1 cellular context compared by ENCODE assay signal in the genomic region with DNA sequence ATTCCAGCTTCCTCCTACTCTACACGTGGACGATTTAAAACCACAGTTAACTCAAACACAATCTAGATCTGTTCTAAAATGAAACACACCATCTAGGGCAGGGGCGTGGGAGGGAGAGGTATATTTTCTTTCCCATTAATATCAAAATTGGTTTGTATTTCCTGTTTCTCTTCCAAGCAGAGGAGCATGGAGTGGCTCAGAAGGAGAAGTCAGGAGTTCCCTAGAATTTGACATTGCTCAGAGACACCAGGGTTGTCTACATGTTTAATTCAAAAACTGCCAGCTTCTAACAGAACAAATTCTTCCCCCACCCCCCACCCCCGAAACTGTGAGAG.
TF ChIP-seq lines count a peak whose summit lies in the region.

No MANE protein-coding gene starts in this region.

TF ChIP-seq in GM23338, 12 proteins besides CTCF, POLR2A, EP300 and RAD21 (continued from another document):
- TF ChIP-seq REST (IDR thresholded peaks at IDR 0.05; ENCODE audit: unreplicated experiment) (no peak), POLR2AphosphoS5 (IDR thresholded peaks at IDR 0.05; ENCODE audit: low read depth) (no peak), NANOG (IDR thresholded peaks at IDR 0.05; ENCODE audit: borderline replicate concordance) (no peak), EZH2 (IDR thresholded peaks at IDR 0.05; ENCODE audit: low read depth, unreplicated experiment) (no peak), JUNB (IDR thresholded peaks at IDR 0.05; ENCODE audit: unreplicated experiment) (no peak), ZNF331 (CRISPR knock-in tag; IDR thresholded peaks at IDR 0.05; ENCODE audit: low read depth) (no peak), CREB1 (CRISPR knock-in tag; IDR thresholded peaks at IDR 0.05; ENCODE audit: low read depth) (no peak), ZNF114 (CRISPR knock-in tag; IDR thresholded peaks at IDR 0.05) (no peak), STAT1 (IDR thresholded peaks at IDR 0.05; ENCODE audit: unreplicated experiment) (no peak), EZH2phosphoT487 (IDR thresholded peaks at IDR 0.05; ENCODE audit: unreplicated experiment) (no peak)
- TF ChIP-seq, protein P1, sequence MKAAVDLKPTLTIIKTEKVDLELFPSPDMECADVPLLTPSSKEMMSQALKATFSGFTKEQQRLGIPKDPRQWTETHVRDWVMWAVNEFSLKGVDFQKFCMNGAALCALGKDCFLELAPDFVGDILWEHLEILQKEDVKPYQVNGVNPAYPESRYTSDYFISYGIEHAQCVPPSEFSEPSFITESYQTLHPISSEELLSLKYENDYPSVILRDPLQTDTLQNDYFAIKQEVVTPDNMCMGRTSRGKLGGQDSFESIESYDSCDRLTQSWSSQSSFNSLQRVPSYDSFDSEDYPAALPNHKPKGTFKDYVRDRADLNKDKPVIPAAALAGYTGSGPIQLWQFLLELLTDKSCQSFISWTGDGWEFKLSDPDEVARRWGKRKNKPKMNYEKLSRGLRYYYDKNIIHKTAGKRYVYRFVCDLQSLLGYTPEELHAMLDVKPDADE (IDR thresholded peaks at IDR 0.05), result no peak
